Comparison of ENCODE assay signal across 11 cellular contexts in the genomic region with DNA sequence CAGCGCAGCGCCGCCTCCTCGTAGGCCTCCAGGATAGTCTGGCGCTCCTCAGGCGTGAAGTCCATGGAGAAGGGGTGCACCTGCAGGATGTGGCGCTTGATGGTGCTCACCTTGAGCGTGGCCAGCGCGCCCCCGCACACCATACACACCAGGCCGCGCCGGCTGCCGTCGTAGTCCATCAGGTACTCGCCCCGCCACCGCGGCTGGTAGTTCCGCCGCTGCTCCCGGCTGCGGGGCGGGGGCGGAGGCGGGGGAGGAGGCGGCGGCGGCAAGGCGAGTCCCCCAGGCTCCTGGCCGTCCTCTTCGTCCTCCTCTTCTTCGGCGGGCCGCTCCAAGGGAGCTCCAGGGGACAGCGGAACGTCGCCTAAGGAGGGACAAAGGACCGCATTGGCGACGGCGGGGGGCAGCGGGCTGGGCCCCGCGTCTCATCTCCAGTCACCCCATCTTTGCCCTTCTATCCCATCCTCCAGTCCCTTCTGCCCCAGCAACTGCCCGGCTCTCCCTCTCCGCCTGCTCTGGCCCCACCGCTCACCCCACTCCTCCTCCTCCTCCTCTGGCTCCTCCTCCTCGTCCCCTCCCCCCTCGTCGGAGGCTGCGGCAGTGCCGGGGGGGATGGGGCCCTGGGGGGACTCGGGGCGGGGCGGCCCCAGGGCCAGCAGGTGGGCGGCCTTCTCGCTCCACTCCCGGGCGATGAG. TPM values are rescaled to one million over a fixed set of nuclear protein-coding genes. Genes with fewer than 3 reads are reported as not detected.
DNase-seq lines count a peak whose midpoint lies in the region; ATAC-seq, FAIRE-seq and TF ChIP-seq lines count a peak whose summit lies in the region.
"Had no signal": no experiment of that assay in that cellular context is flagged by ENCODE, and none has a peak within 500 bp of the region (broad histone marks: within the 10 kb centered on the region; RNA-seq: fewer than 3 reads in every experiment).

No MANE protein-coding gene starts in this region.

- TF ChIP-seq POLR2A in endothelial cell of umbilical vein (IDR thresholded peaks at IDR 0.05; ENCODE audit: low read depth, low read length) (no peak), HepG2 (IDR thresholded peaks at IDR 0.05; ENCODE audit: insufficient read depth in 1 of 2, low read depth in 2 of 2, low read length in 2 of 2) (no peak)

- no peak overlapping the region for H3K27ac Mint-ChIP-seq in progenitor cell of endocrine pancreas
- H3K27ac Mint-ChIP-seq: activated naive CD4-positive, alpha-beta T cell treated with anti-CD3 and anti-CD28 coated beads, Interleukin-2, amount 50 U/mL, for 24 hours had no signal

- no peaks in the 10 kb centered on the region for H3K27me3 ChIP-seq in HUES6 (ENCODE audit: control insufficient read depth, insufficient read depth, low read length)
- no peaks in the 10 kb centered on the region for H3K27me3 ChIP-seq in endothelial cell of umbilical vein (ENCODE audit: control insufficient read depth in 2 of 2, insufficient read depth in 2 of 2, low read length in 2 of 2)
- H3K27me3 ChIP-seq in HepG2 (ENCODE audit: control insufficient read depth in 1 of 2, insufficient read depth in 2 of 2, low read length in 2 of 2) = no peaks in the 10 kb centered on the region; a peak in 2 of 5 replicates
- no peaks in the 10 kb centered on the region for H3K27me3 ChIP-seq in smooth muscle cell (ENCODE audit: low read depth)

- WGBS in HepG2 (ENCODE audit: low lambda C conversion rate) = 98% methylated on average over 45 of the region's 61 CpGs
- 15% methylated on average over 42 of the region's 61 CpGs for WGBS in smooth muscle cell (ENCODE audit: low lambda C conversion rate)

- no peaks in the 10 kb centered on the region for H3K9me3 Mint-ChIP-seq in progenitor cell of endocrine pancreas (ENCODE audit: low read depth)
- H3K9me3 Mint-ChIP-seq: activated naive CD4-positive, alpha-beta T cell treated with anti-CD3 and anti-CD28 coated beads, Interleukin-2, amount 50 U/mL, for 24 hours had no signal

- H3K79me2 ChIP-seq in endothelial cell of umbilical vein (ENCODE audit: control insufficient read depth, insufficient read depth, low read length) (peaks cover 15% of the 10 kb centered on the region), HepG2 (ENCODE audit: insufficient read depth, low read length) (peaks cover 7% of the 10 kb centered on the region), smooth muscle cell (ENCODE audit: low read depth) (peaks cover 35% of the 10 kb centered on the region)

- ATAC-seq in HepG2 = no peak
- no peak for ATAC-seq in HG02973 (IDR thresholded peaks at IDR 0.05; ENCODE audit: unreplicated experiment)
- ATAC-seq in GM18867 (IDR thresholded peaks at IDR 0.05; ENCODE audit: unreplicated experiment) = no peak

- intact Hi-C loops in endothelial cell of umbilical vein (cut with micrococcal nuclease) = no loop called here
- intact Hi-C loops in HepG2 (cut with micrococcal nuclease; ENCODE audit: unreplicated experiment) = loop anchor here (10.0 kb wide), 1 partner anchor 141 kb away; no protein-coding TSS in a partner anchor

- BruUV-seq in endothelial cell of umbilical vein (replicated peaks; lab: Mats Ljungman, UMichigan) = no TSS peak
- BruUV-seq in HepG2 (replicated peaks; lab: Mats Ljungman, UMichigan) = no TSS peak

- in situ Hi-C loops in HepG2 (cut with HindIII; ENCODE audit: extremely low pct_ligation_motif_present, low pct_unique_long_range_greater_than_20kb) = loop anchor here (10.0 kb wide), 1 partner anchor 151 kb away; a partner anchor contains a TSS

- H3K36me3 Mint-ChIP-seq in progenitor cell of endocrine pancreas (ENCODE audit: insufficient read depth) = peaks cover 15% of the 10 kb centered on the region
- H3K36me3 Mint-ChIP-seq: activated naive CD4-positive, alpha-beta T cell treated with anti-CD3 and anti-CD28 coated beads, Interleukin-2, amount 50 U/mL, for 24 hours had no signal

- CTCF ChIA-PET in endothelial cell of umbilical vein (lab: Charles Lee) (interaction anchor here (1.5 kb wide), 1 partner anchor 386 kb away, joined by 4 read pairs; no protein-coding TSS in a partner anchor), HepG2 (lab: Yijun Ruan, JAX; ENCODE audit: low intra/inter-chr PET ratio, low total read pairs) (no interaction called here)

- TF ChIP-seq EP300 in HepG2 (IDR thresholded peaks at IDR 0.05; ENCODE audit: low read depth in 2 of 2, low read length in 2 of 2) = no peak
- TF ChIP-seq EP300 in HepG2 (CRISPR knock-in tag; IDR thresholded peaks at IDR 0.05; ENCODE audit: borderline replicate concordance) = no peak

- H3K36me3 ChIP-seq in HUES6 (ENCODE audit: control insufficient read depth, insufficient read depth, low read length) = peaks cover 16% of the 10 kb centered on the region; the same call in 1 of the 2 replicates
- peaks cover 7 to 11% of the 10 kb centered on the region in 2 experiments for H3K36me3 ChIP-seq in endothelial cell of umbilical vein (ENCODE audit: control insufficient read depth in 2 of 2, extremely low read depth in 1 of 2, insufficient read depth in 2 of 2, low read length in 2 of 2)
- H3K36me3 ChIP-seq in HepG2 (replicated peaks in 1 of 2; ENCODE audit: control insufficient read depth in 1 of 2, insufficient read depth in 2 of 2, low read length in 2 of 2) = peaks cover 2 to 4% of the 10 kb centered on the region in 2 experiments; a peak in 2 of 5 replicates
- H3K36me3 ChIP-seq in smooth muscle cell (ENCODE audit: low read depth) = no peaks in the 10 kb centered on the region

- H3F3A ChIP-seq in smooth muscle cell (ENCODE audit: low read depth) = peaks cover 21% of the 10 kb centered on the region

- H3K4me1 Mint-ChIP-seq in progenitor cell of endocrine pancreas (ENCODE audit: low read depth) = peaks cover 21% of the 10 kb centered on the region

- H3K27ac ChIP-seq in HUES6 (ENCODE audit: low read depth, low read length) (peak overlapping the region; percentile 70), endothelial cell of umbilical vein (ENCODE audit: insufficient read depth, low read depth, low read length) (no peak overlapping the region), HepG2 (ENCODE audit: extremely low read length, insufficient read depth, low read length) (no peak overlapping the region), smooth muscle cell (ENCODE audit: low read depth) (no peak overlapping the region)

- H2AFZ ChIP-seq in endothelial cell of umbilical vein (ENCODE audit: low read depth, low read length) (no peak overlapping the region), HepG2 (ENCODE audit: low read length) (no peak overlapping the region), smooth muscle cell (ENCODE audit: low read depth) (no peak overlapping the region)

- no peak for TF ChIP-seq RAD21 in HepG2 (CRISPR knock-in tag; IDR thresholded peaks at IDR 0.05)

- dilution Hi-C loops in endothelial cell of umbilical vein (cut with MboI; ENCODE audit: extremely low pct_ligation_motif_present, low sequenced_read_pairs) = no loop called here

- H3K9me1 ChIP-seq in endothelial cell of umbilical vein (replicated peaks; ENCODE audit: control insufficient read depth, extremely low read depth, insufficient read depth, low read length) = no peaks in the 10 kb centered on the region

- H3K4me3 ChIP-seq in HUES6 (ENCODE audit: low read depth, low read length) (peak overlapping the region; percentile 69), endothelial cell of umbilical vein (replicated peaks in 1 of 3; ENCODE audit: insufficient read depth in 1 of 3, low read depth in 1 of 3, low read length in 3 of 3) (peak overlapping the region in 1 of 3 experiments; percentile 20), HepG2 (replicated peaks in 1 of 3; ENCODE audit: insufficient read depth in 1 of 3, low read depth in 2 of 3, low read length in 3 of 3) (no peak overlapping the region), smooth muscle cell (peak overlapping the region; percentile 48), foreskin fibroblast (ENCODE audit: low read depth in 1 of 2, low read length in 2 of 2) (no peak overlapping the region)

- FAIRE-seq in endothelial cell of umbilical vein (lab: Jason Lieb, UNC) (no peak), HepG2 (lab: Jason Lieb, UNC) (no peak)

- H3K9me3 ChIP-seq in HUES6 (ENCODE audit: control insufficient read depth, insufficient read depth, low read depth, low read length) (no peaks in the 10 kb centered on the region), endothelial cell of umbilical vein (replicated peaks; ENCODE audit: control insufficient read depth, insufficient read depth, low read length) (no peaks in the 10 kb centered on the region), HepG2 (ENCODE audit: low read length) (no peaks in the 10 kb centered on the region), smooth muscle cell (replicated peaks; ENCODE audit: low read depth) (no peaks in the 10 kb centered on the region)

- peak; percentile 21 for DNase-seq in endothelial cell of umbilical vein (ENCODE audit: low read depth, low spot score)
- DNase-seq in HepG2 (ENCODE audit: low spot score) = no peak
- no peak for DNase-seq in smooth muscle cell (lab: John Stamatoyannopoulos, UW; ENCODE audit: unreplicated experiment)
- no peak for DNase-seq in progenitor cell of endocrine pancreas (ENCODE audit: low spot score, unreplicated experiment)
- no peak for DNase-seq in foreskin fibroblast
- DNase-seq: NCI-H1930; stimulated activated CD8-positive, alpha-beta memory T cell treated with anti-CD3 and anti-CD28 coated beads, Interleukin-4, amount 100 ng/mL, for 48 hours had no signal

- H3K27me3 Mint-ChIP-seq in progenitor cell of endocrine pancreas = peaks cover 6% of the 10 kb centered on the region
- H3K27me3 Mint-ChIP-seq: activated naive CD4-positive, alpha-beta T cell treated with anti-CD3 and anti-CD28 coated beads, Interleukin-2, amount 50 U/mL, for 24 hours had no signal

- H3K4me1 ChIP-seq in HUES6 (ENCODE audit: control insufficient read depth, insufficient read depth, low read length) (peaks cover 49% of the 10 kb centered on the region), endothelial cell of umbilical vein (ENCODE audit: control insufficient read depth, extremely low read depth, insufficient read depth, low read length) (peaks cover 17% of the 10 kb centered on the region), HepG2 (ENCODE audit: insufficient read depth, low read length) (peaks cover 31% of the 10 kb centered on the region), smooth muscle cell (ENCODE audit: low read depth) (peaks cover 43% of the 10 kb centered on the region)

- H3K4me3 Mint-ChIP-seq in progenitor cell of endocrine pancreas (ENCODE audit: low read depth) = no peak overlapping the region
- H3K4me3 Mint-ChIP-seq: activated naive CD4-positive, alpha-beta T cell treated with anti-CD3 and anti-CD28 coated beads, Interleukin-2, amount 50 U/mL, for 24 hours had no signal

- H3K9ac ChIP-seq in HUES6 (ENCODE audit: low read length) (peak overlapping the region; percentile 79), endothelial cell of umbilical vein (replicated peaks; ENCODE audit: extremely low read depth, insufficient read depth, low read length) (no peak overlapping the region), HepG2 (ENCODE audit: insufficient read depth, low read depth, low read length) (no peak overlapping the region), smooth muscle cell (ENCODE audit: low read depth) (no peak overlapping the region)

- POLR2A ChIA-PET in endothelial cell of umbilical vein (lab: Charles Lee) = no interaction called here
- POLR2A ChIA-PET in HepG2 (lab: Yijun Ruan, JAX) = no interaction called here

- H4K20me1 ChIP-seq in endothelial cell of umbilical vein (replicated peaks; ENCODE audit: control insufficient read depth, extremely low read depth, insufficient read depth, low read length) = no peaks in the 10 kb centered on the region
- no peaks in the 10 kb centered on the region; the same call in 1 of the 2 replicates for H4K20me1 ChIP-seq in HepG2 (ENCODE audit: insufficient read depth, low read length)
- peaks cover 82% of the 10 kb centered on the region for H4K20me1 ChIP-seq in smooth muscle cell (ENCODE audit: low read depth)

- no peak overlapping the region for H3K4me2 ChIP-seq in endothelial cell of umbilical vein (ENCODE audit: insufficient read depth, low read length)
- H3K4me2 ChIP-seq in HepG2 (ENCODE audit: low read depth, low read length) = no peak overlapping the region
- H3K4me2 ChIP-seq in smooth muscle cell = peak overlapping the region; percentile 96

- no peak for TF ChIP-seq CTCF in endothelial cell of umbilical vein (IDR thresholded peaks at IDR 0.05; ENCODE audit: extremely low read depth in 1 of 2, insufficient read depth in 1 of 2, low read depth in 1 of 2, low read length in 2 of 2)
- TF ChIP-seq CTCF in HepG2 (CRISPR knock-in tag; IDR thresholded peaks at IDR 0.05) = no peak
- no peak for TF ChIP-seq CTCF in smooth muscle cell (IDR thresholded peaks at IDR 0.05; ENCODE audit: borderline replicate concordance, insufficient read depth, poor library complexity, severe bottlenecking)
- no peak for TF ChIP-seq CTCF in progenitor cell of endocrine pancreas (IDR thresholded peaks at IDR 0.05; ENCODE audit: unreplicated experiment)
- TF ChIP-seq CTCF in foreskin fibroblast (IDR thresholded peaks at IDR 0.05; ENCODE audit: low read depth, low read length) = no peak

RNA-seq across cellular contexts. Expression of a gene that starts 4.9 kb away (rescaled TPM):
- total RNA-seq in endothelial cell of umbilical vein (25.2 and 32.0 TPM in 2 replicates), HepG2 (2016; rRNA removed; fragmentation: Illumina TruSeq; extraction: Trizol) (6.5 and 10.4 TPM in 2 replicates), smooth muscle cell (14.9 and 15.7 TPM in 2 replicates), progenitor cell of endocrine pancreas (46.8 and 53.6 TPM in 2 replicates)
- polyA plus RNA-seq in endothelial cell of umbilical vein (9.9 and 10.5 TPM in 2 replicates), HepG2 (2011; rRNA removed) (3.9 and 5.6 TPM in 2 replicates), smooth muscle cell (11.0 and 11.1 TPM in 2 replicates)
- 7.3 and 9.3 TPM in 2 replicates for polyA plus RNA-seq in endothelial cell of umbilical vein (2011; cell fraction: cytosol; rRNA removed)
- 26.9 and 27.3 TPM in 2 replicates for polyA plus RNA-seq in endothelial cell of umbilical vein (2011; cell fraction: nucleus; rRNA removed)
- polyA plus RNA-seq in endothelial cell of umbilical vein (2012) = 15.5 and 19.3 TPM in 2 replicates
- polyA minus RNA-seq in endothelial cell of umbilical vein = 8.2 and 10.5 TPM in 2 replicates
- 12.8 TPM for polyA minus RNA-seq in endothelial cell of umbilical vein (2011; cell fraction: cytosol; rRNA and poly(A)+ RNA removed)
- 5.7 and 8.3 TPM in 2 replicates for polyA minus RNA-seq in endothelial cell of umbilical vein (2011; cell fraction: nucleus; rRNA and poly(A)+ RNA removed)
- total RNA-seq in HepG2 (2016; cell fraction: cytosol; rRNA removed; fragmentation: Illumina TruSeq; extraction: Trizol; ENCODE audit: low read depth) = 1.1 and 1.6 TPM in 2 replicates
- total RNA-seq in HepG2 (2016; cell fraction: insoluble cytoplasmic fraction; rRNA removed; fragmentation: Illumina TruSeq; extraction: Trizol) = 5.9 and 9.4 TPM in 2 replicates
- total RNA-seq in HepG2 (2016; cell fraction: membrane; rRNA removed; fragmentation: Illumina TruSeq; extraction: Trizol) = 4.9 and 5.3 TPM in 2 replicates
- 8.8 and 11.2 TPM in 2 replicates for total RNA-seq in HepG2 (2016; cell fraction: nucleus; rRNA removed; fragmentation: Illumina TruSeq; extraction: Trizol)
- polyA plus RNA-seq in HepG2 (2011; cell fraction: cytosol; rRNA removed) = 2.2 and 3.2 TPM in 2 replicates
- 15.3 and 19.0 TPM in 2 replicates for polyA plus RNA-seq in HepG2 (2011; cell fraction: nucleus; rRNA removed)
- polyA plus RNA-seq in HepG2 (2012) = 6.4 and 6.6 TPM in 2 replicates
- 0.53 and 0.94 TPM in 2 replicates for polyA plus RNA-seq in HepG2 (2016; cell fraction: cytosol; fragmentation: Illumina TruSeq; extraction: Trizol; ENCODE audit: low read depth)
- polyA plus RNA-seq in HepG2 (2016; cell fraction: insoluble cytoplasmic fraction; fragmentation: Illumina TruSeq; extraction: Trizol; ENCODE audit: low read depth) = 6.0 and 6.2 TPM in 2 replicates
- 2.1 and 2.6 TPM in 2 replicates for polyA plus RNA-seq in HepG2 (2016; cell fraction: membrane; fragmentation: Illumina TruSeq; extraction: Trizol; ENCODE audit: low read depth)
- polyA plus RNA-seq in HepG2 (2016; cell fraction: nucleus; fragmentation: Illumina TruSeq; extraction: Trizol; ENCODE audit: insufficient read depth, low read depth) = 20.0 and 22.4 TPM in 2 replicates
- polyA minus RNA-seq in HepG2 (2011; rRNA and poly(A)+ RNA removed; ENCODE audit: low replicate concordance) = 4.8 and 5.2 TPM in 2 replicates
- 4.2 and 4.4 TPM in 2 replicates for polyA minus RNA-seq in HepG2 (2011; cell fraction: cytosol; rRNA and poly(A)+ RNA removed)
- polyA minus RNA-seq in HepG2 (2011; cell fraction: nucleus; rRNA and poly(A)+ RNA removed) = 9.0 and 11.1 TPM in 2 replicates

RNA-seq across cellular contexts. Expression of a gene that starts 49.6 kb away (rescaled TPM):
- total RNA-seq in endothelial cell of umbilical vein (51.5 and 54.5 TPM in 2 replicates), HepG2 (2016; rRNA removed; fragmentation: Illumina TruSeq; extraction: Trizol) (23.6 and 29.9 TPM in 2 replicates), smooth muscle cell (13.6 and 15.3 TPM in 2 replicates), progenitor cell of endocrine pancreas (75.3 and 77.8 TPM in 2 replicates)
- polyA plus RNA-seq in endothelial cell of umbilical vein (29.4 and 33.8 TPM in 2 replicates), HepG2 (2011; rRNA removed) (21.4 and 24.8 TPM in 2 replicates), smooth muscle cell (12.1 and 13.7 TPM in 2 replicates)
- 28.8 and 40.1 TPM in 2 replicates for polyA plus RNA-seq in endothelial cell of umbilical vein (2011; cell fraction: cytosol; rRNA removed)
- 25.6 and 28.9 TPM in 2 replicates for polyA plus RNA-seq in endothelial cell of umbilical vein (2011; cell fraction: nucleus; rRNA removed)
- polyA plus RNA-seq in endothelial cell of umbilical vein (2012) = 38.6 and 39.9 TPM in 2 replicates
- 12.0 and 19.1 TPM in 2 replicates for polyA minus RNA-seq in endothelial cell of umbilical vein
- 26.4 TPM for polyA minus RNA-seq in endothelial cell of umbilical vein (2011; cell fraction: cytosol; rRNA and poly(A)+ RNA removed)
- polyA minus RNA-seq in endothelial cell of umbilical vein (2011; cell fraction: nucleus; rRNA and poly(A)+ RNA removed) = 6.8 and 10.4 TPM in 2 replicates
- 44.1 and 45.2 TPM in 2 replicates for total RNA-seq in HepG2 (2016; cell fraction: cytosol; rRNA removed; fragmentation: Illumina TruSeq; extraction: Trizol; ENCODE audit: low read depth)
- total RNA-seq in HepG2 (2016; cell fraction: insoluble cytoplasmic fraction; rRNA removed; fragmentation: Illumina TruSeq; extraction: Trizol) = 19.6 and 30.8 TPM in 2 replicates
- 65.9 and 67.9 TPM in 2 replicates for total RNA-seq in HepG2 (2016; cell fraction: membrane; rRNA removed; fragmentation: Illumina TruSeq; extraction: Trizol)
- total RNA-seq in HepG2 (2016; cell fraction: nucleus; rRNA removed; fragmentation: Illumina TruSeq; extraction: Trizol) = 18.3 and 21.0 TPM in 2 replicates
- polyA plus RNA-seq in HepG2 (2011; cell fraction: cytosol; rRNA removed) = 20.8 and 31.5 TPM in 2 replicates
- 29.5 and 33.6 TPM in 2 replicates for polyA plus RNA-seq in HepG2 (2011; cell fraction: nucleus; rRNA removed)
- polyA plus RNA-seq in HepG2 (2012) = 17.1 and 21.7 TPM in 2 replicates
- 69.3 and 70.4 TPM in 2 replicates for polyA plus RNA-seq in HepG2 (2016; cell fraction: cytosol; fragmentation: Illumina TruSeq; extraction: Trizol; ENCODE audit: low read depth)
- 36.8 and 41.3 TPM in 2 replicates for polyA plus RNA-seq in HepG2 (2016; cell fraction: insoluble cytoplasmic fraction; fragmentation: Illumina TruSeq; extraction: Trizol; ENCODE audit: low read depth)
- 88.9 and 91.0 TPM in 2 replicates for polyA plus RNA-seq in HepG2 (2016; cell fraction: membrane; fragmentation: Illumina TruSeq; extraction: Trizol; ENCODE audit: low read depth)
- polyA plus RNA-seq in HepG2 (2016; cell fraction: nucleus; fragmentation: Illumina TruSeq; extraction: Trizol; ENCODE audit: insufficient read depth, low read depth) = 55.9 and 57.5 TPM in 2 replicates
- 17.5 and 25.8 TPM in 2 replicates for polyA minus RNA-seq in HepG2 (2011; rRNA and poly(A)+ RNA removed; ENCODE audit: low replicate concordance)
- polyA minus RNA-seq in HepG2 (2011; cell fraction: cytosol; rRNA and poly(A)+ RNA removed) = 9.3 and 10.1 TPM in 2 replicates
- polyA minus RNA-seq in HepG2 (2011; cell fraction: nucleus; rRNA and poly(A)+ RNA removed) = 13.3 and 14.8 TPM in 2 replicates

Comparison
In these comparisons a context has a peak if more than half of its experiments do, and no peak if none do; other contexts are left out.
1. H3K4me3 ChIP-seq: peak in HUES6 (single experiment) and smooth muscle cell (single experiment); none in HepG2 (0 of 3) and foreskin fibroblast (0 of 2).